19 cellular contexts compared by ENCODE assay signal in the genomic region with DNA sequence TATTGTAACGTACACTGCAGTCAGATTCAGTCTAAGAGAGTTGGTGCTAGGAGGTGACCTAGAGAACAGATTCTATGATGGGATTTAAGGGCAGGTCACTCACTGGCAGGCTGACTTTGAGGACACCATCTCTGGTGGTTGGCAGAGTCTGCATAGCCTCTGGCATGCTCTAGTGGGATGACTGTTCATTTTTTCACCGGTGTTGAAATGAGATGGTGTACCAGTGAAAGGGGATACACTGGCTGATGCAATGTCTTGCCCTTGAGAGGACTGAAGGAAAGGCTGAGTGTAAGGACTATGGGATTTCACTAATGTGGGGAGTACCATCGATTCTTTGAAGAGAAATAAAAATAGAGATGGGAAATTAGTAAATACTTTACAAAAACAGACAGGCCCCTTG.
"Had no signal": no experiment of that assay in that cellular context is flagged by ENCODE, and none has a peak within 500 bp of the region (broad histone marks: within the 10 kb centered on the region; RNA-seq: fewer than 3 reads in every experiment).

No MANE protein-coding gene starts in this region.

- H3K27ac Mint-ChIP-seq: activated CD4-positive, alpha-beta memory T cell treated with anti-CD3 and anti-CD28 coated beads, Interleukin-2, amount 10 ng/mL, durations not matched to agents 7 days and 5 days; activated CD8-positive, alpha-beta memory T cell treated with anti-CD3 and anti-CD28 coated beads, Interleukin-2, amount 10 ng/mL, durations not matched to agents 7 days and 5 days; activated naive CD8-positive, alpha-beta T cell treated with anti-CD3 and anti-CD28 coated beads, Interleukin-2, amount 10 ng/mL, durations not matched to agents 7 days and 5 days; activated T-cell treated with anti-CD3 and anti-CD28 coated beads, Interleukin-2, amount 50 U/mL, for 24 hours; activated T-helper 2 cell treated with anti-CD3 and anti-CD28 coated beads, Interferon-gamma antibody, Interleukin-2, Interleukin-4, amounts not matched to agents 10 μg/mL and 5 μg/mL and 100 μg/mL, durations not matched to agents 14 hours and 24 hours and 36 hours; endodermal cell; natural killer cell; stimulated activated memory B cell treated with anti-CD40 and anti-IgM and Interleukin-4, amounts not matched to agents 10 μg/mL and 1 μg/mL and 100 μg/mL, for 72 hours; type B pancreatic cell had no signal

- ATAC-seq: activated CD8-positive, alpha-beta memory T cell treated with anti-CD3 and anti-CD28 coated beads, Interleukin-2, amount 10 ng/mL, durations not matched to agents 7 days and 5 days; body of pancreas; lower lobe of right lung; natural killer cell; pancreas; right lobe of liver; stimulated activated memory B cell treated with anti-CD40 and anti-IgM and Interleukin-4, amounts not matched to agents 10 μg/mL and 1 μg/mL and 100 μg/mL, for 72 hours had no signal

- H3K4me3 ChIP-seq: body of pancreas, colonic mucosa, lower lobe of right lung, pancreas, right lobe of liver, testis had no signal

- DNase-seq: activated CD4-positive, alpha-beta memory T cell treated with anti-CD3 and anti-CD28 coated beads, Interleukin-2, amount 10 ng/mL, durations not matched to agents 7 days and 5 days; activated CD4-positive, alpha-beta T cell treated with anti-CD3 and anti-CD28 coated beads for 4 hours; activated CD8-positive, alpha-beta memory T cell treated with anti-CD3 and anti-CD28 coated beads, Interleukin-2, amount 10 ng/mL, durations not matched to agents 7 days and 5 days; activated naive CD4-positive, alpha-beta T cell treated with Interleukin-2 at 50 U/mL for 16 hours; activated naive CD8-positive, alpha-beta T cell treated with anti-CD3 and anti-CD28 coated beads, Interleukin-2, amount 10 ng/mL, durations not matched to agents 7 days and 5 days; activated T-cell treated with anti-CD3 and anti-CD28 coated beads, Interleukin-2, amount 50 U/mL, for 24 hours; body of pancreas; colonic mucosa; endodermal cell; lower lobe of right lung; natural killer cell; pancreas; right lobe of liver; stimulated activated CD4-positive, alpha-beta T cell treated with anti-CD3 and anti-CD28 coated beads, Interleukin-4, amount 100 ng/mL, for 4 hours; testis had no signal

- H3K36me3 ChIP-seq: colonic mucosa, lower lobe of right lung, pancreas, right lobe of liver had no signal

- H3K4me1 ChIP-seq: body of pancreas, colonic mucosa, lower lobe of right lung, pancreas, right lobe of liver, testis had no signal

- H3K9me3 ChIP-seq: body of pancreas, colonic mucosa, lower lobe of right lung, pancreas, right lobe of liver, testis had no signal

- H3K4me1 Mint-ChIP-seq: activated CD4-positive, alpha-beta memory T cell treated with anti-CD3 and anti-CD28 coated beads, Interleukin-2, amount 10 ng/mL, durations not matched to agents 7 days and 5 days; activated CD8-positive, alpha-beta memory T cell treated with anti-CD3 and anti-CD28 coated beads, Interleukin-2, amount 10 ng/mL, durations not matched to agents 7 days and 5 days; activated naive CD8-positive, alpha-beta T cell treated with anti-CD3 and anti-CD28 coated beads, Interleukin-2, amount 10 ng/mL, durations not matched to agents 7 days and 5 days; natural killer cell; stimulated activated memory B cell treated with anti-CD40 and anti-IgM and Interleukin-4, amounts not matched to agents 10 μg/mL and 1 μg/mL and 100 μg/mL, for 72 hours had no signal

- H3K27me3 ChIP-seq: body of pancreas, colonic mucosa, pancreas, right lobe of liver, testis had no signal

- FAIRE-seq: islet of Langerhans, pancreas had no signal

- H3K4me3 Mint-ChIP-seq: activated CD4-positive, alpha-beta memory T cell treated with anti-CD3 and anti-CD28 coated beads, Interleukin-2, amount 10 ng/mL, durations not matched to agents 7 days and 5 days; activated CD8-positive, alpha-beta memory T cell treated with anti-CD3 and anti-CD28 coated beads, Interleukin-2, amount 10 ng/mL, durations not matched to agents 7 days and 5 days; activated naive CD8-positive, alpha-beta T cell treated with anti-CD3 and anti-CD28 coated beads, Interleukin-2, amount 10 ng/mL, durations not matched to agents 7 days and 5 days; activated T-cell treated with anti-CD3 and anti-CD28 coated beads, Interleukin-2, amount 50 U/mL, for 24 hours; endodermal cell; natural killer cell; stimulated activated memory B cell treated with anti-CD40 and anti-IgM and Interleukin-4, amounts not matched to agents 10 μg/mL and 1 μg/mL and 100 μg/mL, for 72 hours; type B pancreatic cell had no signal

- H3K36me3 Mint-ChIP-seq: activated CD8-positive, alpha-beta memory T cell treated with anti-CD3 and anti-CD28 coated beads, Interleukin-2, amount 10 ng/mL, durations not matched to agents 7 days and 5 days; activated naive CD8-positive, alpha-beta T cell treated with anti-CD3 and anti-CD28 coated beads, Interleukin-2, amount 10 ng/mL, durations not matched to agents 7 days and 5 days; stimulated activated memory B cell treated with anti-CD40 and anti-IgM and Interleukin-4, amounts not matched to agents 10 μg/mL and 1 μg/mL and 100 μg/mL, for 72 hours; type B pancreatic cell had no signal

- H3K27ac ChIP-seq: body of pancreas, colonic mucosa, lower lobe of right lung, pancreas, right lobe of liver, testis had no signal

- H3K27me3 Mint-ChIP-seq: activated T-cell treated with anti-CD3 and anti-CD28 coated beads, Interleukin-2, amount 50 U/mL, for 24 hours; type B pancreatic cell had no signal

- H3K9me3 Mint-ChIP-seq: activated CD4-positive, alpha-beta memory T cell treated with anti-CD3 and anti-CD28 coated beads, Interleukin-2, amount 10 ng/mL, durations not matched to agents 7 days and 5 days; activated naive CD8-positive, alpha-beta T cell treated with anti-CD3 and anti-CD28 coated beads, Interleukin-2, amount 10 ng/mL, durations not matched to agents 7 days and 5 days; activated T-cell treated with anti-CD3 and anti-CD28 coated beads, Interleukin-2, amount 50 U/mL, for 24 hours; activated T-helper 2 cell treated with anti-CD3 and anti-CD28 coated beads, Interferon-gamma antibody, Interleukin-2, Interleukin-4, amounts not matched to agents 10 μg/mL and 5 μg/mL and 100 μg/mL, durations not matched to agents 14 hours and 24 hours and 36 hours; stimulated activated memory B cell treated with anti-CD40 and anti-IgM and Interleukin-4, amounts not matched to agents 10 μg/mL and 1 μg/mL and 100 μg/mL, for 72 hours had no signal
